ENCODE assay signal across 10 cellular contexts in the genomic region with DNA sequence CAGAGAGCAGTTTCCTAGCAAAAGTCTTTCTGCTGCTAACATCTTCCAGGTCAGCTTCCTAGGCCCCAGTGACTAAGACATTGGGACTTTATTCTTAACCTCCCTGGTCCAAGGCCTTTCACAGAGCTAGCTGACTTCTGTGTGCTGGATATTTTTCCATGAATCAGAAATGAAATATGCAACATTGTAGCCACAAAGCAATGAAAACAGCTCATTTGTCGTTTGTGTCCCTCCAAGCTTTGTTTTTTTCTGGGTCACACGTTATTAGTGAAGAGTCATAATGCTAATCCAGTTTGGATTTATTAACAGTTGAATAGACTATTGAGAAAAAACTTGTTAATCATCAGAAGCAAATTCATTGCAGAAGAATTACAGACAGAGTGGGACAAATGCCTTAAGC.
A peak's percentile ranks its signal among the peaks of the same experiment; 100 is the strongest.
DNase-seq lines count a peak whose midpoint lies in the region; ATAC-seq and TF ChIP-seq lines count a peak whose summit lies in the region.
"Had no signal": no experiment of that assay in that cellular context is flagged by ENCODE, and none has a peak within 500 bp of the region (broad histone marks: within the 10 kb centered on the region; RNA-seq: fewer than 3 reads in every experiment).

No MANE protein-coding gene starts in this region.

- H3K27me3 Mint-ChIP-seq in natural killer cell (ENCODE audit: low read depth in 2 of 2): no peaks in the 10 kb centered on the region
- H3K27me3 Mint-ChIP-seq: effector memory CD8-positive, alpha-beta T cell had no signal

- 60 to 76% (median 74%) methylated on average over 2 of the region's 2 CpGs for WGBS in heart left ventricle, 4 donors

- peak overlapping the region in 1 of 2 donors; percentile 16 for H3K27ac Mint-ChIP-seq in natural killer cell

- no peaks in the 10 kb centered on the region for H3K36me3 Mint-ChIP-seq in natural killer cell

- TF ChIP-seq POLR2A in heart left ventricle (IDR thresholded peaks at IDR 0.05) (no peak), uterus (IDR thresholded peaks at IDR 0.05) (no peak)

- H3K4me3 Mint-ChIP-seq in natural killer cell: no peak overlapping the region
- H3K4me3 Mint-ChIP-seq: effector memory CD8-positive, alpha-beta T cell had no signal

- intact Hi-C loops in heart left ventricle (cut with DNase I) (no loop called here), Right ventricle myocardium inferior (cut with DNase I) (no loop called here), ascending aorta (cut with DNase I) (loop anchor here (2.0 kb wide), 2 partner anchors 26 to 82 kb away; partner anchors contain the start of gene ARF6), left lung (cut with DNase I) (no loop called here), uterus (cut with DNase I; ENCODE audit: low total_unique reads) (loop anchor here (10.0 kb wide), 1 partner anchor 80 kb away; no protein-coding TSS in a partner anchor), natural killer cell (cut with micrococcal nuclease) (no loop called here)

- no peaks in the 10 kb centered on the region for H3K9me3 Mint-ChIP-seq in natural killer cell
- H3K9me3 Mint-ChIP-seq: effector memory CD8-positive, alpha-beta T cell had no signal

- TF ChIP-seq CTCF in heart left ventricle (IDR thresholded peaks at IDR 0.05): no peak
- no peak for TF ChIP-seq CTCF in ascending aorta (IDR thresholded peaks at IDR 0.05)
- no peak for TF ChIP-seq CTCF in left lung (IDR thresholded peaks at IDR 0.05)
- no peak for TF ChIP-seq CTCF in uterus (IDR thresholded peaks at IDR 0.05)
- no peak for TF ChIP-seq CTCF in natural killer cell (IDR thresholded peaks at IDR 0.05)

- H3K4me1 ChIP-seq in heart left ventricle: peaks cover 4 to 63% (median 33%) of the 10 kb centered on the region in 12 donors
- H3K4me1 ChIP-seq in ascending aorta: peaks cover 14 to 48% of the 10 kb centered on the region in 2 donors
- peaks cover 33 to 62% of the 10 kb centered on the region in 2 donors for H3K4me1 ChIP-seq in left lung
- H3K4me1 ChIP-seq in uterus: peaks cover 0 to 4% of the 10 kb centered on the region in 2 donors

- H3K36me3 ChIP-seq in heart left ventricle (no peaks in the 10 kb centered on the region), ascending aorta (no peaks in the 10 kb centered on the region), left lung (no peaks in the 10 kb centered on the region), uterus (no peaks in the 10 kb centered on the region)

- no peaks in the 10 kb centered on the region for H3K9me3 ChIP-seq in heart left ventricle
- no peaks in the 10 kb centered on the region for H3K9me3 ChIP-seq in ascending aorta
- no peaks in the 10 kb centered on the region for H3K9me3 ChIP-seq in left lung
- H3K9me3 ChIP-seq in uterus: no peaks in the 10 kb centered on the region

- H3K27me3 ChIP-seq in heart left ventricle: no peaks in the 10 kb centered on the region
- no peaks in the 10 kb centered on the region for H3K27me3 ChIP-seq in ascending aorta
- H3K27me3 ChIP-seq in left lung: no peaks in the 10 kb centered on the region
- no peaks in the 10 kb centered on the region for H3K27me3 ChIP-seq in uterus

- no peak for DNase-seq in heart left ventricle
- DNase-seq in Right ventricle myocardium inferior (ENCODE audit: missing footprints): no peak
- DNase-seq in ascending aorta (ENCODE audit: low spot score in 2 of 2): no peak
- DNase-seq in left lung: no peak
- no peak for DNase-seq in uterus
- DNase-seq in T-helper 1 cell: no peak
- DNase-seq in natural killer cell: no peak
- DNase-seq: effector memory CD8-positive, alpha-beta T cell had no signal

- H3K4me3 ChIP-seq in heart left ventricle: no peak overlapping the region
- H3K4me3 ChIP-seq in ascending aorta: no peak overlapping the region
- H3K4me3 ChIP-seq in left lung: no peak overlapping the region
- no peak overlapping the region for H3K4me3 ChIP-seq in uterus
- H3K4me3 ChIP-seq: K562 had no signal

- ATAC-seq in heart left ventricle: peak in 1 of 4 donors; percentile 29
- ATAC-seq in Right ventricle myocardium inferior: no peak
- peak; percentile 19 for ATAC-seq in left lung
- no peak for ATAC-seq in natural killer cell
- ATAC-seq in HG03025 (IDR thresholded peaks at IDR 0.05; ENCODE audit: low FRiP score, unreplicated experiment): no peak
- ATAC-seq: effector memory CD8-positive, alpha-beta T cell; K562 had no signal

- peaks cover 51 to 54% of the 10 kb centered on the region in 2 donors for H3K4me1 Mint-ChIP-seq in natural killer cell

- H3K27ac ChIP-seq in heart left ventricle (peak overlapping the region in 7 of 12 donors; percentile 1 to 82 (median 57)), ascending aorta (peak overlapping the region; percentile 84 to 85), left lung (peak overlapping the region; percentile 23 to 69), uterus (peak overlapping the region; percentile 8 to 25)

Comparison
In these comparisons a context has a peak if more than half of its experiments do, and no peak if none do; other contexts are left out.
1. H3K27ac ChIP-seq: peak in every context shown above with its lines; median percentile 84 in ascending aorta; 57 in heart left ventricle; 46 in left lung; 16 in uterus.
2. intact Hi-C loops: an anchor here in ascending aorta (2.0 kb wide) and uterus (10.0 kb wide); none called in heart left ventricle, Right ventricle myocardium inferior, left lung and natural killer cell.